In genomic region chr22:40044870-40045834, GRCh38 we compare ENCODE assay signal across 1 cellular context.
TF ChIP-seq lines count a peak whose summit lies in the region.

No MANE protein-coding gene starts in this region.

TF ChIP-seq in WTC11, 78 proteins besides CTCF, POLR2A, EP300 and RAD21 (continued from another document):
- peak; percentile 62; the same call in 1 of the 2 replicates for TF ChIP-seq FOXP1 (CRISPR knock-in tag; IDR thresholded peaks at IDR 0.05; ENCODE audit: borderline replicate concordance)
- peak; percentile 62 for TF ChIP-seq ETV6 (CRISPR knock-in tag; IDR thresholded peaks at IDR 0.05)
